Comparison of ENCODE assay signal across 1 cellular context in the genomic region with DNA sequence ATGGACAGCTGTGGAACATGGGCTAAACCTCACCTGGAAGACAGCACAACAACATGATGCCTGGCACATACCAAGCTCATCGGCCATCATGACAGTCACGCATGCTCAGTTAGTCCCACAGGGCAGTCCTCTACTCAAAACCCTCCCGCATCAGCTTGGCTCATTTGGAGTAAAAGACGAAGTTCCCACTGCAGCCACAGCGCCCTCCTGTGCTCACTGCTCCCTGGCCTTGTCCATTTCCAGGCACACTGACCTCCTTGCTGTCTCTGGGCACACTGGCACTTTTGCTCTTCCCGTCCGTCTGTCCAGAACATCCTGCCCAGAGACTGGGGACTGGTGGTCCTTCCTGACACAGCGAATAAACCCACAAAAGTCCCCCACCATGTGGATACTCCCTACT.
TF ChIP-seq lines count a peak whose summit lies in the region.

No MANE protein-coding gene starts in this region.

TF ChIP-seq in HepG2, 621 proteins besides CTCF, POLR2A, EP300 and RAD21 (continued from another document):
- TF ChIP-seq, protein P1, sequence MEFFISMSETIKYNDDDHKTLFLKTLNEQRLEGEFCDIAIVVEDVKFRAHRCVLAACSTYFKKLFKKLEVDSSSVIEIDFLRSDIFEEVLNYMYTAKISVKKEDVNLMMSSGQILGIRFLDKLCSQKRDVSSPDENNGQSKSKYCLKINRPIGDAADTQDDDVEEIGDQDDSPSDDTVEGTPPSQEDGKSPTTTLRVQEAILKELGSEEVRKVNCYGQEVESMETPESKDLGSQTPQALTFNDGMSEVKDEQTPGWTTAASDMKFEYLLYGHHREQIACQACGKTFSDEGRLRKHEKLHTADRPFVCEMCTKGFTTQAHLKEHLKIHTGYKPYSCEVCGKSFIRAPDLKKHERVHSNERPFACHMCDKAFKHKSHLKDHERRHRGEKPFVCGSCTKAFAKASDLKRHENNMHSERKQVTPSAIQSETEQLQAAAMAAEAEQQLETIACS (CRISPR knock-in tag; IDR thresholded peaks at IDR 0.05): no peak
- no peak for TF ChIP-seq RFX3 (CRISPR knock-in tag; IDR thresholded peaks at IDR 0.05)
- no peak for TF ChIP-seq MTA3 (CRISPR knock-in tag; IDR thresholded peaks at IDR 0.05)
- TF ChIP-seq SRSF4 (IDR thresholded peaks at IDR 0.05; ENCODE audit: low read depth, low read length, poor library complexity, severe bottlenecking): no peak
- TF ChIP-seq TEAD3 (CRISPR knock-in tag; optimal IDR thresholded peaks at IDR 0.05; ENCODE audit: borderline replicate concordance): no peak
